ENCODE assay signal across 21 cellular contexts in genomic region chr3:55203006-55203405, GRCh38.
DNase-seq lines count a peak whose midpoint lies in the region; ATAC-seq and TF ChIP-seq lines count a peak whose summit lies in the region.
"Had no signal": no experiment of that assay in that cellular context is flagged by ENCODE, and none has a peak within 500 bp of the region (broad histone marks: within the 10 kb centered on the region; RNA-seq: fewer than 3 reads in every experiment).

No MANE protein-coding gene starts in this region.

- BruUV-seq in MCF 10A (replicated peaks; lab: Mats Ljungman, UMichigan): no TSS peak

- POLR2A ChIA-PET in MCF 10A (lab: Yijun Ruan, JAX): no interaction called here

- DNase-seq in MCF 10A (ENCODE audit: unreplicated experiment): peak; percentile 50
- DNase-seq in breast epithelium (ENCODE audit: low spot score in 2 of 2): no peak
- DNase-seq in adipocyte (ENCODE audit: low read depth): peak; percentile 34
- DNase-seq in kidney glomerular epithelial cell (lab: John Stamatoyannopoulos, UW): peak; percentile 85
- DNase-seq in NCI-H2107 treated with DMSO at 0.1 percent for 48 hours (lab: John Stamatoyannopoulos, UW; ENCODE audit: unreplicated experiment): no peak
- DNase-seq in activated effector memory CD4-positive, alpha-beta T cell treated with anti-CD3 and anti-CD28 coated beads, Interleukin-2, amount 50 U/mL, for 16 hours: no peak
- DNase-seq in C1 segment of cervical spinal cord (lab: John Stamatoyannopoulos, UW): no peak
- DNase-seq: activated CD4-positive, alpha-beta T cell treated with anti-CD3 and anti-CD28 coated beads, Interleukin-2, amount 50 U/mL, for 1 hour; activated naive CD8-positive, alpha-beta T cell treated with anti-CD3 and anti-CD28 coated beads, Interleukin-2, amount 10 ng/mL, durations not matched to agents 7 days and 5 days; activated T-cell treated with anti-CD3 and anti-CD28 coated beads, Interleukin-2, amount 50 U/mL, for 4 hours; CD8-positive, alpha-beta memory T cell; GDM1; KBM-7; kidney; NCI-H1417 treated with DMSO at 0.1 percent for 48 hours; NCI-H446 treated with DMSO at 0.1 percent for 48 hours; SJCRH30; stimulated activated naive B cell treated with anti-CD40 and anti-IgM and Interleukin-4, amounts not matched to agents 10 μg/mL and 1 μg/mL and 100 μg/mL, for 72 hours; transverse colon had no signal

- no peak overlapping the region for H3K9ac ChIP-seq in adipocyte (ENCODE audit: low read length)

- H3K4me1 Mint-ChIP-seq in MCF 10A (ENCODE audit: insufficient read depth, unreplicated experiment): peaks cover 14% of the 10 kb centered on the region
- H3K4me1 Mint-ChIP-seq: activated naive CD8-positive, alpha-beta T cell treated with anti-CD3 and anti-CD28 coated beads, Interleukin-2, amount 10 ng/mL, durations not matched to agents 7 days and 5 days; CD8-positive, alpha-beta memory T cell; stimulated activated naive B cell treated with anti-CD40 and anti-IgM and Interleukin-4, amounts not matched to agents 10 μg/mL and 1 μg/mL and 100 μg/mL, for 72 hours had no signal

- no peak overlapping the region for H3K4me3 ChIP-seq in breast epithelium
- H3K4me3 ChIP-seq in adipocyte (ENCODE audit: low read length): no peak overlapping the region
- H3K4me3 ChIP-seq: SJCRH30, skin epidermis, transverse colon had no signal

- no peaks in the 10 kb centered on the region for H3K27me3 ChIP-seq in breast epithelium
- no peaks in the 10 kb centered on the region for H3K27me3 ChIP-seq in adipocyte (replicated peaks; ENCODE audit: control insufficient read depth, insufficient read depth, low read length)
- H3K27me3 ChIP-seq: SJCRH30, transverse colon had no signal

- no peak overlapping the region for H3K27ac ChIP-seq in breast epithelium
- H3K27ac ChIP-seq: SJCRH30, transverse colon had no signal

- TF ChIP-seq CTCF in MCF 10A (IDR thresholded peaks at IDR 0.05; ENCODE audit: unreplicated experiment) (no peak), breast epithelium (IDR thresholded peaks at IDR 0.05) (no peak)

- H3K27me3 Mint-ChIP-seq in MCF 10A (ENCODE audit: insufficient read depth, unreplicated experiment): no peaks in the 10 kb centered on the region
- H3K27me3 Mint-ChIP-seq: activated naive CD8-positive, alpha-beta T cell treated with anti-CD3 and anti-CD28 coated beads, Interleukin-2, amount 10 ng/mL, durations not matched to agents 7 days and 5 days; CD8-positive, alpha-beta memory T cell; stimulated activated naive B cell treated with anti-CD40 and anti-IgM and Interleukin-4, amounts not matched to agents 10 μg/mL and 1 μg/mL and 100 μg/mL, for 72 hours had no signal

- no peak overlapping the region for H3K27ac Mint-ChIP-seq in MCF 10A (ENCODE audit: low read depth, unreplicated experiment)
- H3K27ac Mint-ChIP-seq: activated naive CD8-positive, alpha-beta T cell treated with anti-CD3 and anti-CD28 coated beads, Interleukin-2, amount 10 ng/mL, durations not matched to agents 7 days and 5 days; CD8-positive, alpha-beta memory T cell; stimulated activated naive B cell treated with anti-CD40 and anti-IgM and Interleukin-4, amounts not matched to agents 10 μg/mL and 1 μg/mL and 100 μg/mL, for 72 hours had no signal

- H3K9me3 Mint-ChIP-seq in MCF 10A (ENCODE audit: unreplicated experiment): no peaks in the 10 kb centered on the region
- H3K9me3 Mint-ChIP-seq: activated naive CD8-positive, alpha-beta T cell treated with anti-CD3 and anti-CD28 coated beads, Interleukin-2, amount 10 ng/mL, durations not matched to agents 7 days and 5 days had no signal

- CTCF ChIA-PET in MCF 10A (lab: Yijun Ruan, JAX): interaction anchor here (0.6 to 1.2 kb wide), 3 partner anchors 13 to 646 kb away, joined by 3 read pairs; no protein-coding TSS in a partner anchor

- H3K36me3 ChIP-seq in breast epithelium: no peaks in the 10 kb centered on the region
- no peaks in the 10 kb centered on the region for H3K36me3 ChIP-seq in adipocyte (ENCODE audit: control insufficient read depth, insufficient read depth, low read length, severe bottlenecking)
- H3K36me3 ChIP-seq: SJCRH30, transverse colon had no signal

- intact Hi-C loops in MCF 10A (cut with micrococcal nuclease): no loop called here
- intact Hi-C loops in breast epithelium (cut with DNase I; ENCODE audit: low total_unique reads): no loop called here

- no peaks in the 10 kb centered on the region for H3K9me3 ChIP-seq in breast epithelium
- no peaks in the 10 kb centered on the region for H3K9me3 ChIP-seq in adipocyte (ENCODE audit: control insufficient read depth, low read length)
- H3K9me3 ChIP-seq: SJCRH30, transverse colon had no signal

- H3K4me3 Mint-ChIP-seq in MCF 10A (ENCODE audit: unreplicated experiment): no peak overlapping the region
- H3K4me3 Mint-ChIP-seq: activated naive CD8-positive, alpha-beta T cell treated with anti-CD3 and anti-CD28 coated beads, Interleukin-2, amount 10 ng/mL, durations not matched to agents 7 days and 5 days; activated T-cell treated with anti-CD3 and anti-CD28 coated beads, Interleukin-2, amount 50 U/mL, for 4 hours; CD8-positive, alpha-beta memory T cell; stimulated activated naive B cell treated with anti-CD40 and anti-IgM and Interleukin-4, amounts not matched to agents 10 μg/mL and 1 μg/mL and 100 μg/mL, for 72 hours had no signal

- ATAC-seq in GM19463 (IDR thresholded peaks at IDR 0.05; ENCODE audit: unreplicated experiment): no peak
- ATAC-seq: activated T-cell treated with anti-CD3 and anti-CD28 coated beads, Interleukin-2, amount 50 U/mL, for 4 hours; stimulated activated naive B cell treated with anti-CD40 and anti-IgM and Interleukin-4, amounts not matched to agents 10 μg/mL and 1 μg/mL and 100 μg/mL, for 72 hours had no signal

- no peaks in the 10 kb centered on the region for H3K4me1 ChIP-seq in breast epithelium
- peaks cover 4% of the 10 kb centered on the region for H3K4me1 ChIP-seq in adipocyte (ENCODE audit: control insufficient read depth, insufficient read depth, low read length)
- H3K4me1 ChIP-seq: transverse colon had no signal

- no peak for TF ChIP-seq POLR2A in breast epithelium (IDR thresholded peaks at IDR 0.05)

- no peaks in the 10 kb centered on the region for H3K36me3 Mint-ChIP-seq in MCF 10A (ENCODE audit: insufficient read depth, unreplicated experiment)
- H3K36me3 Mint-ChIP-seq: activated naive CD8-positive, alpha-beta T cell treated with anti-CD3 and anti-CD28 coated beads, Interleukin-2, amount 10 ng/mL, durations not matched to agents 7 days and 5 days; CD8-positive, alpha-beta memory T cell; stimulated activated naive B cell treated with anti-CD40 and anti-IgM and Interleukin-4, amounts not matched to agents 10 μg/mL and 1 μg/mL and 100 μg/mL, for 72 hours had no signal

Comparison
In these comparisons a context has a peak if more than half of its experiments do, and no peak if none do; other contexts are left out.
1. DNase-seq: peak in MCF 10A (single experiment), adipocyte (single experiment) and kidney glomerular epithelial cell (single experiment); none in breast epithelium (0 of 2), NCI-H2107 treated with DMSO at 0.1 percent for 48 hours (single experiment), activated effector memory CD4-positive, alpha-beta T cell treated with anti-CD3 and anti-CD28 coated beads, Interleukin-2, amount 50 U/mL, for 16 hours (single experiment) and C1 segment of cervical spinal cord (0 of 14).